2 cellular contexts compared by ENCODE assay signal in the genomic region with DNA sequence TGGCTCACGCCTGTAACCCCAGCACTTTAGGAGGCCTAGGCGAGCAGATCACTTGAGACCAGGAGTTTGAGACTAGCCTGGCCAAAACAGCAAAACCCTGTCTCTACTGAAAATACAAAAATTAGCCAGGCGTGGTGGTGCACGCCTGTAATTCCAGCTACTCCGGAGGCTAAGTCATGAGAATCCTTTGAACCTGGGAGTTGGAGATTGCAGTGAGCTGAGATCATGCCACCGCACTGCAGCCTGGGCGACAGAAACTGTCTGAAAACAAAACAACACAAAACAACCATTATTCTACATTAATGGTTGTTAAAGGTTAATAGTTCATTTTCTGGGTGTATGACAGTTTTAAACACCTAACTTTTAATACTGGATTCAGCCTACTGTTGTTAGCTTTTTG.
TF ChIP-seq lines count a peak whose summit lies in the region.

No MANE protein-coding gene starts in this region.

TF ChIP-seq in HepG2, 621 proteins besides CTCF, POLR2A, EP300 and RAD21:
- TF ChIP-seq CBX2 (IDR thresholded peaks at IDR 0.05; ENCODE audit: low read depth, low read length) (no peak; the same call in 1 of the 2 replicates), CBX2 (CRISPR knock-in tag; IDR thresholded peaks at IDR 0.05; ENCODE audit: low read depth) (no peak)

TF ChIP-seq in K562, 482 proteins besides CTCF, POLR2A, EP300 and RAD21:
- TF ChIP-seq YY1 (IDR thresholded peaks at IDR 0.05; ENCODE audit: borderline replicate concordance in 1 of 3, control insufficient read depth in 1 of 3, extremely low read depth in 1 of 3, insufficient read depth in 3 of 3, insufficient read length in 1 of 3, insufficient replicate concordance in 2 of 3, low read depth in 1 of 3, low read length in 2 of 3), result no peak
- no peak for TF ChIP-seq RFX5 (IDR thresholded peaks at IDR 0.05; ENCODE audit: low read depth, low read length)
- TF ChIP-seq ZNF347 (CRISPR knock-in tag; IDR thresholded peaks at IDR 0.05; ENCODE audit: low read depth), result no peak
- TF ChIP-seq DIDO1 (tag; IDR thresholded peaks at IDR 0.05; ENCODE audit: low read depth), result no peak
- TF ChIP-seq, protein P1, sequence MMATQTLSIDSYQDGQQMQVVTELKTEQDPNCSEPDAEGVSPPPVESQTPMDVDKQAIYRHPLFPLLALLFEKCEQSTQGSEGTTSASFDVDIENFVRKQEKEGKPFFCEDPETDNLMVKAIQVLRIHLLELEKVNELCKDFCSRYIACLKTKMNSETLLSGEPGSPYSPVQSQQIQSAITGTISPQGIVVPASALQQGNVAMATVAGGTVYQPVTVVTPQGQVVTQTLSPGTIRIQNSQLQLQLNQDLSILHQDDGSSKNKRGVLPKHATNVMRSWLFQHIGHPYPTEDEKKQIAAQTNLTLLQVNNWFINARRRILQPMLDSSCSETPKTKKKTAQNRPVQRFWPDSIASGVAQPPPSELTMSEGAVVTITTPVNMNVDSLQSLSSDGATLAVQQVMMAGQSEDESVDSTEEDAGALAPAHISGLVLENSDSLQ (IDR thresholded peaks at IDR 0.05), result no peak
- TF ChIP-seq, protein P2, sequence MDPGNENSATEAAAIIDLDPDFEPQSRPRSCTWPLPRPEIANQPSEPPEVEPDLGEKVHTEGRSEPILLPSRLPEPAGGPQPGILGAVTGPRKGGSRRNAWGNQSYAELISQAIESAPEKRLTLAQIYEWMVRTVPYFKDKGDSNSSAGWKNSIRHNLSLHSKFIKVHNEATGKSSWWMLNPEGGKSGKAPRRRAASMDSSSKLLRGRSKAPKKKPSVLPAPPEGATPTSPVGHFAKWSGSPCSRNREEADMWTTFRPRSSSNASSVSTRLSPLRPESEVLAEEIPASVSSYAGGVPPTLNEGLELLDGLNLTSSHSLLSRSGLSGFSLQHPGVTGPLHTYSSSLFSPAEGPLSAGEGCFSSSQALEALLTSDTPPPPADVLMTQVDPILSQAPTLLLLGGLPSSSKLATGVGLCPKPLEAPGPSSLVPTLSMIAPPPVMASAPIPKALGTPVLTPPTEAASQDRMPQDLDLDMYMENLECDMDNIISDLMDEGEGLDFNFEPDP (CRISPR knock-in tag; IDR thresholded peaks at IDR 0.05), result no peak
- no peak for TF ChIP-seq MCM7 (IDR thresholded peaks at IDR 0.05)
- no peak for TF ChIP-seq BHLHE40 (IDR thresholded peaks at IDR 0.05; ENCODE audit: low read length)
- no peak for TF ChIP-seq MEF2D (tag; conservative IDR thresholded peaks at IDR 0.05; ENCODE audit: low read depth)
- TF ChIP-seq DNMT1 (IDR thresholded peaks at IDR 0.05), result no peak
- no peak for TF ChIP-seq CAMTA2 (CRISPR knock-in tag; conservative IDR thresholded peaks at IDR 0.05)
- no peak for TF ChIP-seq ZFP1 (CRISPR knock-in tag; IDR thresholded peaks at IDR 0.05)
- no peak for TF ChIP-seq ETV1 (tag; conservative IDR thresholded peaks at IDR 0.05; ENCODE audit: low read depth)
- TF ChIP-seq PYGO2 (tag; IDR thresholded peaks at IDR 0.05), result no peak
- TF ChIP-seq PURB (CRISPR knock-in tag; IDR thresholded peaks at IDR 0.05; ENCODE audit: low read depth), result no peak
- no peak for TF ChIP-seq NFE2 (IDR thresholded peaks at IDR 0.05; ENCODE audit: low read depth)
- TF ChIP-seq NR3C1 (CRISPR knock-in tag; IDR thresholded peaks at IDR 0.05), result no peak
- TF ChIP-seq POU5F1 (IDR thresholded peaks at IDR 0.05; ENCODE audit: borderline replicate concordance, low read depth, low read length, partially characterized antibody), result no peak
- no peak for TF ChIP-seq RBM17 (IDR thresholded peaks at IDR 0.05; ENCODE audit: borderline replicate concordance, low read depth, low read length)
